ENCODE assay signal across 8 cellular contexts in genomic region chr21:41932576-41933258, GRCh38. TPM values are rescaled to one million over a fixed set of nuclear protein-coding genes. Genes with fewer than 3 reads are reported as not detected.
DNase-seq lines count a peak whose midpoint lies in the region; ATAC-seq and TF ChIP-seq lines count a peak whose summit lies in the region.

No MANE protein-coding gene starts in this region.

- no peaks in the 10 kb centered on the region for H3K27me3 Mint-ChIP-seq in progenitor cell of endocrine pancreas

- no peak overlapping the region for H3K4me3 ChIP-seq in mucosa of descending colon

- no peaks in the 10 kb centered on the region for H3K36me3 ChIP-seq in mucosa of descending colon (ENCODE audit: low read depth)

- peak; percentile 54 for ATAC-seq in mucosa of descending colon
- ATAC-seq in GM18498 (IDR thresholded peaks at IDR 0.05; ENCODE audit: unreplicated experiment), result no peak
- ATAC-seq in GM19397 (IDR thresholded peaks at IDR 0.05; ENCODE audit: unreplicated experiment), result no peak

- no peaks in the 10 kb centered on the region for H3K9me3 ChIP-seq in mucosa of descending colon

- intact Hi-C loops in mucosa of descending colon (cut with DNase I, micrococcal nuclease), result no loop called here

- H3K4me1 ChIP-seq in mucosa of descending colon (ENCODE audit: low read depth), result no peaks in the 10 kb centered on the region

- peak; percentile 81 for DNase-seq in ACHN
- DNase-seq in LHCN-M2 (ENCODE audit: low read depth), result peak; percentile 70
- DNase-seq in cerebellar cortex (ENCODE audit: low spot score), result peak; percentile 79
- no peak for DNase-seq in mucosa of descending colon
- DNase-seq in progenitor cell of endocrine pancreas (ENCODE audit: low spot score, unreplicated experiment), result no peak
- DNase-seq in activated CD4-positive, alpha-beta T cell treated with anti-CD3 and anti-CD28 coated beads for 1 hour, result no peak

- no peaks in the 10 kb centered on the region for H3K9me3 Mint-ChIP-seq in progenitor cell of endocrine pancreas (ENCODE audit: low read depth)

- in situ Hi-C loops in ACHN (cut with HindIII; ENCODE audit: low pct_ligation_motif_present, low pct_unique_long_range_greater_than_20kb, low sequenced_read_pairs), result no loop called here

- H3K4me1 Mint-ChIP-seq in progenitor cell of endocrine pancreas (ENCODE audit: low read depth), result peaks cover 27% of the 10 kb centered on the region

- no peak overlapping the region for H3K27ac Mint-ChIP-seq in progenitor cell of endocrine pancreas

- no peak overlapping the region for H3K4me3 Mint-ChIP-seq in progenitor cell of endocrine pancreas (ENCODE audit: low read depth)

- no peak for TF ChIP-seq CTCF in mucosa of descending colon (IDR thresholded peaks at IDR 0.05)
- TF ChIP-seq CTCF in progenitor cell of endocrine pancreas (IDR thresholded peaks at IDR 0.05; ENCODE audit: unreplicated experiment), result no peak

- peaks cover 5% of the 10 kb centered on the region for H3K36me3 Mint-ChIP-seq in progenitor cell of endocrine pancreas (ENCODE audit: insufficient read depth)

RNA-seq across cellular contexts. Expression of gene C2CD2, which starts 21.1 kb away (rescaled TPM):
- total RNA-seq in LHCN-M2 (2014; rRNA removed) (13.5 and 22.2 TPM in 2 replicates), mucosa of descending colon (10 to 100 TPM in 2 of 3 donors, 1 to 10 TPM in 1; 9.4 to 29.1 (median 17.8) TPM), progenitor cell of endocrine pancreas (24.8 and 26.3 TPM in 2 replicates)
- polyA plus RNA-seq in LHCN-M2 (2012), result 10.0 TPM

RNA-seq across cellular contexts. Expression of gene PRDM15, which starts 53.6 kb away (rescaled TPM):
- 3.3 and 6.1 TPM in 2 replicates for total RNA-seq in LHCN-M2 (2014; rRNA removed)
- polyA plus RNA-seq in LHCN-M2 (2012), result 2.4 TPM
- total RNA-seq in mucosa of descending colon, result 10 to 100 TPM in 1 of 3 donors, 1 to 10 TPM in 2; 7.4 to 10.3 (median 8.3) TPM
- total RNA-seq in progenitor cell of endocrine pancreas, result 14.0 and 16.2 TPM in 2 replicates

Comparison
In these comparisons a context has a peak if more than half of its experiments do, and no peak if none do; other contexts are left out.
1. DNase-seq: peak in ACHN (single experiment), LHCN-M2 (single experiment) and cerebellar cortex (single experiment); none in mucosa of descending colon (0 of 3), progenitor cell of endocrine pancreas (single experiment) and activated CD4-positive, alpha-beta T cell treated with anti-CD3 and anti-CD28 coated beads for 1 hour (single experiment).